In the genomic region with DNA sequence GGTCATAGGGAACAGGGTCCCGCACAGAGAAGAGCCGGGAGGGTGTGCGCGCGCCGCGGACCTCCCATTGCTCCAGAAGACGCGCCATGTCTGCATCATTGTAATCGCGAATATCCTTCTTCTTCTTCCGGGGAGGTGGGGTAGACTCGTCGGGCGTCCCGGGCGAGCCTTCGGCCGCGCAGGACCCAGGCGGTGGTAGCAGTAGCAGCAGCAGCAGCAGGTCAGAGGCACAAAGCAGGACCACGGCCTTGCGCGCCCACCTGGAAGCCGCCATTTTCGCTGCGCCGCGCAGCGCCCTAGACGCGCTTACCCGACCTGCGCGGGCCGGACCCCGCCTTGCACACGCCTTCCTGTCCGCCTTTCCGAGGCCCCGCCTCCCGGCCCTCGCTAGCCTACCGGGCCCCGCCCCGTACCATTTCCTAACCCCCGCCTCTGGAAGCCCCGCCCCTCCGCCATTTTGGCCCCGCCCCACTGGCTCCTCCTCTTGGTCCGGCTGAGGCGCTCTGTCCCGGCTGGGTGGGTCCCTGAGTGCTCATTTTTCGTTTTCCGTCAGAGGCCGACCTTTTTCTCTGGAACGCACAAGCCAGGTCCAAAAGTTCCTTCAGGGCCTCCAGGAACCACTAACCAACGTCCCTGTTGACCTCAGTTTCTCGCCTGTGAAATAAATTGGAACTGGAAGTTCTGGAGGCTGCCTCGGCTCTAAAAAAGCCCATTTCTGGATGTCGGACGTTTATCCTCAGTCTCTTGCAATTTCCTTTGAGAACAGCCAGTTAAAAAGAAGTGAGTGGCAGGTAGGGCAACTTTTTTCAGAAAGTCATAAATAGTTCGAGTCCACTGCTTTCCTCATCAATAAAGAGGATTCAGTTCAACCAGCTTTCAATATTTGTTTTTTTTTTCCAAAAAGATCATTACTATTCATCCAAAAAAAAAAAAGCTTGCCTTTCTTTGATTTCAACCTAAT, we compare ENCODE assay signal across 1 cellular context.
TF ChIP-seq lines count a peak whose summit lies in the region.

A gene (minus strand): TSS at position 302 of the 961 bp plus-strand sequence. CDS start 28 bp downstream, at position 274.

TF ChIP-seq in WTC11, 78 proteins besides CTCF, POLR2A, EP300 and RAD21 (continued from another document):
- TF ChIP-seq, protein P1, sequence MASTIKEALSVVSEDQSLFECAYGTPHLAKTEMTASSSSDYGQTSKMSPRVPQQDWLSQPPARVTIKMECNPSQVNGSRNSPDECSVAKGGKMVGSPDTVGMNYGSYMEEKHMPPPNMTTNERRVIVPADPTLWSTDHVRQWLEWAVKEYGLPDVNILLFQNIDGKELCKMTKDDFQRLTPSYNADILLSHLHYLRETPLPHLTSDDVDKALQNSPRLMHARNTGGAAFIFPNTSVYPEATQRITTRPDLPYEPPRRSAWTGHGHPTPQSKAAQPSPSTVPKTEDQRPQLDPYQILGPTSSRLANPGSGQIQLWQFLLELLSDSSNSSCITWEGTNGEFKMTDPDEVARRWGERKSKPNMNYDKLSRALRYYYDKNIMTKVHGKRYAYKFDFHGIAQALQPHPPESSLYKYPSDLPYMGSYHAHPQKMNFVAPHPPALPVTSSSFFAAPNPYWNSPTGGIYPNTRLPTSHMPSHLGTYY (CRISPR knock-in tag; IDR thresholded peaks at IDR 0.05): peak; percentile 54; the same call in 1 of the 2 replicates
- TF ChIP-seq, protein P2, sequence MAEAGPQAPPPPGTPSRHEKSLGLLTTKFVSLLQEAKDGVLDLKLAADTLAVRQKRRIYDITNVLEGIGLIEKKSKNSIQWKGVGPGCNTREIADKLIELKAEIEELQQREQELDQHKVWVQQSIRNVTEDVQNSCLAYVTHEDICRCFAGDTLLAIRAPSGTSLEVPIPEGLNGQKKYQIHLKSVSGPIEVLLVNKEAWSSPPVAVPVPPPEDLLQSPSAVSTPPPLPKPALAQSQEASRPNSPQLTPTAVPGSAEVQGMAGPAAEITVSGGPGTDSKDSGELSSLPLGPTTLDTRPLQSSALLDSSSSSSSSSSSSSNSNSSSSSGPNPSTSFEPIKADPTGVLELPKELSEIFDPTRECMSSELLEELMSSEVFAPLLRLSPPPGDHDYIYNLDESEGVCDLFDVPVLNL (CRISPR knock-in tag; IDR thresholded peaks at IDR 0.05; ENCODE audit: borderline replicate concordance, low read depth): peak; percentile 51; the same call in 1 of the 2 replicates
- TF ChIP-seq SMAD3 (CRISPR knock-in tag; IDR thresholded peaks at IDR 0.05; ENCODE audit: borderline replicate concordance) (peak; percentile 75; the same call in 1 of the 2 replicates), MYBL2 (CRISPR knock-in tag; IDR thresholded peaks at IDR 0.05) (0 out of 2 replicates have a peak, but pooled peaks have one; percentile 59), SMAD4 (CRISPR knock-in tag; IDR thresholded peaks at IDR 0.05) (no peak), FOXP1 (CRISPR knock-in tag; IDR thresholded peaks at IDR 0.05; ENCODE audit: borderline replicate concordance) (peak; percentile 81; the same call in 1 of the 2 replicates), ZNF232 (CRISPR knock-in tag; IDR thresholded peaks at IDR 0.05) (peak; percentile 91; the same call in 1 of the 2 replicates)
- TF ChIP-seq, protein P3, sequence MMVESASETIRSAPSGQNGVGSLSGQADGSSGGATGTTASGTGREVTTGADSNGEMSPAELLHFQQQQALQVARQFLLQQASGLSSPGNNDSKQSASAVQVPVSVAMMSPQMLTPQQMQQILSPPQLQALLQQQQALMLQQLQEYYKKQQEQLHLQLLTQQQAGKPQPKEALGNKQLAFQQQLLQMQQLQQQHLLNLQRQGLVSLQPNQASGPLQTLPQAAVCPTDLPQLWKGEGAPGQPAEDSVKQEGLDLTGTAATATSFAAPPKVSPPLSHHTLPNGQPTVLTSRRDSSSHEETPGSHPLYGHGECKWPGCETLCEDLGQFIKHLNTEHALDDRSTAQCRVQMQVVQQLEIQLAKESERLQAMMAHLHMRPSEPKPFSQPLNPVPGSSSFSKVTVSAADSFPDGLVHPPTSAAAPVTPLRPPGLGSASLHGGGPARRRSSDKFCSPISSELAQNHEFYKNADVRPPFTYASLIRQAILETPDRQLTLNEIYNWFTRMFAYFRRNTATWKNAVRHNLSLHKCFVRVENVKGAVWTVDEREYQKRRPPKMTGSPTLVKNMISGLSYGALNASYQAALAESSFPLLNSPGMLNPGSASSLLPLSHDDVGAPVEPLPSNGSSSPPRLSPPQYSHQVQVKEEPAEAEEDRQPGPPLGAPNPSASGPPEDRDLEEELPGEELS (CRISPR knock-in tag; IDR thresholded peaks at IDR 0.05): peak; percentile 84
- TF ChIP-seq, protein P4, sequence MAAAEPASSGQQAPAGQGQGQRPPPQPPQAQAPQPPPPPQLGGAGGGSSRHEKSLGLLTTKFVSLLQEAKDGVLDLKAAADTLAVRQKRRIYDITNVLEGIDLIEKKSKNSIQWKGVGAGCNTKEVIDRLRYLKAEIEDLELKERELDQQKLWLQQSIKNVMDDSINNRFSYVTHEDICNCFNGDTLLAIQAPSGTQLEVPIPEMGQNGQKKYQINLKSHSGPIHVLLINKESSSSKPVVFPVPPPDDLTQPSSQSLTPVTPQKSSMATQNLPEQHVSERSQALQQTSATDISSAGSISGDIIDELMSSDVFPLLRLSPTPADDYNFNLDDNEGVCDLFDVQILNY (CRISPR knock-in tag; IDR thresholded peaks at IDR 0.05): peak; percentile 63; the same call in 1 of the 2 replicates
